In genomic region chr3:107198522-107199271, GRCh38 we compare ENCODE assay signal across 14 cellular contexts.
DNase-seq lines count a peak whose midpoint lies in the region; ATAC-seq and TF ChIP-seq lines count a peak whose summit lies in the region.
"Had no signal": no experiment of that assay in that cellular context is flagged by ENCODE, and none has a peak within 500 bp of the region (broad histone marks: within the 10 kb centered on the region; RNA-seq: fewer than 3 reads in every experiment).

No MANE protein-coding gene starts in this region.

- no peaks in the 10 kb centered on the region for H3K79me2 ChIP-seq in neural cell (replicated peaks; ENCODE audit: insufficient read depth, low read length)

- H3K27ac ChIP-seq in neural cell (ENCODE audit: low read length) = no peak overlapping the region
- peak overlapping the region; percentile 17 for H3K27ac ChIP-seq in upper lobe of right lung
- H3K27ac ChIP-seq: HL-60 had no signal

- no peaks in the 10 kb centered on the region for H3K9me2 ChIP-seq in neural cell (ENCODE audit: insufficient read depth, low read length)

- no peaks in the 10 kb centered on the region for H3K27me3 ChIP-seq in neural cell (ENCODE audit: insufficient read depth, low read depth, low read length)
- H3K27me3 ChIP-seq in upper lobe of right lung = no peaks in the 10 kb centered on the region

- H2AFZ ChIP-seq in neural cell (ENCODE audit: low read depth, low read length) = no peak overlapping the region

- no peak overlapping the region for H3K9ac ChIP-seq in neural cell (ENCODE audit: low read length)

- H3K4me1 ChIP-seq in upper lobe of right lung = no peaks in the 10 kb centered on the region

- intact Hi-C loops in upper lobe of right lung (cut with DNase I) = no loop called here

- no peaks in the 10 kb centered on the region for H3K36me3 ChIP-seq in neural cell (ENCODE audit: insufficient read depth, low read length)
- no peaks in the 10 kb centered on the region for H3K36me3 ChIP-seq in upper lobe of right lung

- H3K4me2 ChIP-seq in neural cell (ENCODE audit: low read length) = no peak overlapping the region

- DNase-seq in NCI-H2171 treated with DMSO at 0.1 percent for 48 hours (lab: John Stamatoyannopoulos, UW) (peak; percentile 57), NCI-H2171 (lab: John Stamatoyannopoulos, UW) (no peak), fibroblast of villous mesenchyme (ENCODE audit: low read depth) (peak; percentile 63), upper lobe of right lung (no peak), NOMO-1 treated with dmso at 0.1 percent for 144 hours (lab: John Stamatoyannopoulos, UW; ENCODE audit: unreplicated experiment) (no peak)
- DNase-seq in stimulated activated CD8-positive, alpha-beta memory T cell treated with anti-CD3 and anti-CD28 coated beads, Interleukin-4, amount 100 ng/mL, for 48 hours = no peak
- DNase-seq in stimulated activated CD4-positive, alpha-beta T cell treated with anti-CD3 and anti-CD28 coated beads, Interleukin-15, amount 100 ng/mL, for 24 hours = no peak
- DNase-seq: 8988T; activated naive CD4-positive, alpha-beta T cell treated with anti-CD3 and anti-CD28 coated beads, Interleukin-2, amount 50 U/mL, for 16 hours; DMS79; left colon; NCI-H748 treated with DMSO at 0.1 percent for 48 hours had no signal

- no peaks in the 10 kb centered on the region for H4K20me1 ChIP-seq in neural cell (ENCODE audit: insufficient read depth)

- H3K9me3 ChIP-seq in neural cell (ENCODE audit: low read length) (no peaks in the 10 kb centered on the region), upper lobe of right lung (no peaks in the 10 kb centered on the region)

- no peak for TF ChIP-seq RAD21 in neural cell (conservative IDR thresholded peaks at IDR 0.05)

- TF ChIP-seq EP300 in neural cell (conservative IDR thresholded peaks at IDR 0.05; ENCODE audit: poor library complexity, severe bottlenecking) = no peak

- ATAC-seq in upper lobe of right lung = peak; percentile 51
- ATAC-seq: left colon had no signal

- TF ChIP-seq CTCF in fibroblast of villous mesenchyme (IDR thresholded peaks at IDR 0.05; ENCODE audit: insufficient read depth, low read depth, low read length) (no peak), neural cell (IDR thresholded peaks at IDR 0.05; ENCODE audit: poor library complexity, severe bottlenecking) (no peak), upper lobe of right lung (IDR thresholded peaks at IDR 0.05) (no peak)

- H3K4me3 ChIP-seq in fibroblast of villous mesenchyme (ENCODE audit: low read depth, low read length) (no peak overlapping the region), neural cell (ENCODE audit: low read length) (no peak overlapping the region), upper lobe of right lung (peak overlapping the region; percentile 1)

- H3F3A ChIP-seq in neural cell (ENCODE audit: insufficient read depth, low read length, poor library complexity, severe bottlenecking) = no peaks in the 10 kb centered on the region

TF ChIP-seq in neural cell, 6 proteins besides CTCF, POLR2A, EP300 and RAD21:
- TF ChIP-seq EZH2 (IDR thresholded peaks at IDR 0.05; ENCODE audit: borderline replicate concordance, insufficient read depth, low read length, poor library complexity, severe bottlenecking) (no peak), POLR2AphosphoS5 (IDR thresholded peaks at IDR 0.05) (peak; percentile 10)
TF ChIP-seq in neural cell: peak in this region for 1.

Comparison
In these comparisons a context has a peak if more than half of its experiments do, and no peak if none do; other contexts are left out.
1. DNase-seq: peak in NCI-H2171 treated with DMSO at 0.1 percent for 48 hours (single experiment) and fibroblast of villous mesenchyme (single experiment); none in NCI-H2171 (single experiment), upper lobe of right lung (single experiment), stimulated activated CD8-positive, alpha-beta memory T cell treated with anti-CD3 and anti-CD28 coated beads, Interleukin-4, amount 100 ng/mL, for 48 hours (single experiment), stimulated activated CD4-positive, alpha-beta T cell treated with anti-CD3 and anti-CD28 coated beads, Interleukin-15, amount 100 ng/mL, for 24 hours (single experiment) and NOMO-1 treated with dmso at 0.1 percent for 144 hours (single experiment).